Comparison of ENCODE assay signal across 7 cellular contexts in genomic region chr11:133384731-133385130, GRCh38.
"Had no signal": no experiment of that assay in that cellular context is flagged by ENCODE, and none has a peak within 500 bp of the region (broad histone marks: within the 10 kb centered on the region; RNA-seq: fewer than 3 reads in every experiment).

No MANE protein-coding gene starts in this region.

- H3K4me2 ChIP-seq: GM23338 had no signal

- H3K9me3 ChIP-seq: HAP-1 had no signal

- H3K4me1 ChIP-seq: HAP-1 had no signal

- H3K36me3 ChIP-seq: HAP-1 had no signal

- DNase-seq: H7, HFFc6 had no signal

- H3K9me3 Mint-ChIP-seq: GM23338 had no signal

- ATAC-seq: GM23338, HCT116, HepG2 had no signal

- H2AFZ ChIP-seq: GM23338 had no signal

- H3K27ac ChIP-seq: HL-60 had no signal

- H3K4me3 Mint-ChIP-seq: GM23338, HFFc6 had no signal

- H3K4me3 ChIP-seq: GM23338, HAP-1 had no signal

- H3K27ac Mint-ChIP-seq: GM23338, HFFc6 had no signal
